9 cellular contexts compared by ENCODE assay signal in genomic region chr18:12287684-12288405, GRCh38. TPM values are rescaled to one million over a fixed set of nuclear protein-coding genes. Genes with fewer than 3 reads are reported as not detected.
DNase-seq lines count a peak whose midpoint lies in the region; ATAC-seq lines count a peak whose summit lies in the region.
"Had no signal": no experiment of that assay in that cellular context is flagged by ENCODE, and none has a peak within 500 bp of the region (broad histone marks: within the 10 kb centered on the region; RNA-seq: fewer than 3 reads in every experiment).

No MANE protein-coding gene starts in this region.

- H3K36me3 Mint-ChIP-seq in activated naive CD4-positive, alpha-beta T cell treated with anti-CD3 and anti-CD28 coated beads, Interleukin-2, amount 10 ng/mL, durations not matched to agents 7 days and 5 days, result no peaks in the 10 kb centered on the region

- intact Hi-C loops in left colon (cut with DNase I, micrococcal nuclease), result no loop called here

- H3K27ac Mint-ChIP-seq in activated naive CD4-positive, alpha-beta T cell treated with anti-CD3 and anti-CD28 coated beads, Interleukin-2, amount 10 ng/mL, durations not matched to agents 7 days and 5 days, result no peak overlapping the region

- H3K27ac ChIP-seq in cingulate gyrus (ENCODE audit: low read depth, low read length), result peak overlapping the region; percentile 29
- H3K27ac ChIP-seq: C4-2B had no signal

- ATAC-seq in left colon (peak; percentile 95), GM19328 (IDR thresholded peaks at IDR 0.05; ENCODE audit: unreplicated experiment) (no peak)

- H3K4me3 Mint-ChIP-seq in activated naive CD4-positive, alpha-beta T cell treated with anti-CD3 and anti-CD28 coated beads, Interleukin-2, amount 10 ng/mL, durations not matched to agents 7 days and 5 days, result no peak overlapping the region

- DNase-seq in NCI-H748 (lab: John Stamatoyannopoulos, UW; ENCODE audit: unreplicated experiment) (peak; percentile 40), NCI-H748 treated with DMSO at 0.1 percent for 48 hours (lab: John Stamatoyannopoulos, UW) (no peak), left colon (peak; percentile 73 to 76), stromal cell of bone marrow (ENCODE audit: low read depth) (peak; percentile 70), inferior parietal cortex (ENCODE audit: extremely low spot score) (no peak)
- no peak for DNase-seq in activated naive CD4-positive, alpha-beta T cell treated with anti-CD3 and anti-CD28 coated beads, Interleukin-2, amount 10 ng/mL, durations not matched to agents 7 days and 5 days

- H3K4me1 Mint-ChIP-seq in activated naive CD4-positive, alpha-beta T cell treated with anti-CD3 and anti-CD28 coated beads, Interleukin-2, amount 10 ng/mL, durations not matched to agents 7 days and 5 days, result peaks cover 3% of the 10 kb centered on the region

- H3K9me3 Mint-ChIP-seq in activated naive CD4-positive, alpha-beta T cell treated with anti-CD3 and anti-CD28 coated beads, Interleukin-2, amount 10 ng/mL, durations not matched to agents 7 days and 5 days, result no peaks in the 10 kb centered on the region

- CTCF ChIA-PET in activated naive CD4-positive, alpha-beta T cell treated with anti-CD3 and anti-CD28 coated beads, Interleukin-2, amount 10 ng/mL, durations not matched to agents 7 days and 5 days (lab: Charles Lee), result interaction anchor here (1.9 kb wide), 1 partner anchor 16 kb away, joined by 6 read pairs; no protein-coding TSS in a partner anchor

- H3K27me3 Mint-ChIP-seq in activated naive CD4-positive, alpha-beta T cell treated with anti-CD3 and anti-CD28 coated beads, Interleukin-2, amount 10 ng/mL, durations not matched to agents 7 days and 5 days, result peaks cover 80% of the 10 kb centered on the region

RNA-seq across cellular contexts. Expression of gene TUBB6, which starts 20.2 kb away (rescaled TPM):
- total RNA-seq in left colon, result 10 to 100 TPM in 1 of 2 donors, 1 to 10 TPM in 1; 8.3 to 29.8 TPM

RNA-seq across cellular contexts. Expression of gene CIDEA, which starts 33.7 kb away (rescaled TPM):
- total RNA-seq in left colon, result under 1 TPM in 1 of 2 donors, not detected in 1; 0.34 TPM

Comparison
In these comparisons a context has a peak if more than half of its experiments do, and no peak if none do; other contexts are left out.
1. DNase-seq: peak in NCI-H748 (single experiment), left colon (2 of 2) and stromal cell of bone marrow (single experiment); none in NCI-H748 treated with DMSO at 0.1 percent for 48 hours (single experiment), activated naive CD4-positive, alpha-beta T cell treated with anti-CD3 and anti-CD28 coated beads, Interleukin-2, amount 10 ng/mL, durations not matched to agents 7 days and 5 days (single experiment) and inferior parietal cortex (single experiment).